In genomic region chr5:129905467-129906176, GRCh38 we compare ENCODE assay signal across 8 cellular contexts. TPM values are rescaled to one million over a fixed set of nuclear protein-coding genes. Genes with fewer than 3 reads are reported as not detected.
A peak's percentile ranks its signal among the peaks of the same experiment; 100 is the strongest.
DNase-seq lines count a peak whose midpoint lies in the region; ATAC-seq and TF ChIP-seq lines count a peak whose summit lies in the region.

No MANE protein-coding gene starts in this region.

- H3K27ac ChIP-seq in left ventricle myocardium inferior (replicated peaks) (no peak overlapping the region), rectal smooth muscle tissue (ENCODE audit: low read depth, low read length) (no peak overlapping the region)

- H3K4me3 ChIP-seq in left ventricle myocardium inferior (peak overlapping the region; percentile 82), rectal smooth muscle tissue (ENCODE audit: low read length) (peak overlapping the region; percentile 80)

- TF ChIP-seq CTCF in left ventricle myocardium inferior (IDR thresholded peaks at IDR 0.05; ENCODE audit: borderline replicate concordance), result no peak

- H3K9ac ChIP-seq in rectal smooth muscle tissue (ENCODE audit: low read length), result no peak overlapping the region

- DNase-seq in NCI-H82 (lab: John Stamatoyannopoulos, UW) (peak; percentile 26), NCI-H82 treated with DMSO at 0.1 percent for 48 hours (lab: John Stamatoyannopoulos, UW; ENCODE audit: unreplicated experiment) (no peak), left ventricle myocardium inferior (no peak), NAMALWA (ENCODE audit: low spot score) (no peak)
- peak; percentile 55 for DNase-seq in activated CD8-positive, alpha-beta memory T cell treated with anti-CD3 and anti-CD28 coated beads, Interleukin-2, amount 50 U/mL, for 48 hours

- intact Hi-C loops in left ventricle myocardium inferior (cut with micrococcal nuclease), result loop anchor here (10.0 kb wide), 1 partner anchor 239 kb away; no protein-coding TSS in a partner anchor

- no peaks in the 10 kb centered on the region for H3K36me3 ChIP-seq in left ventricle myocardium inferior
- H3K36me3 ChIP-seq in rectal smooth muscle tissue (ENCODE audit: control insufficient read depth, insufficient read depth, low read length), result no peaks in the 10 kb centered on the region

- H3K27me3 ChIP-seq in left ventricle myocardium inferior (ENCODE audit: low read depth), result peaks cover 43% of the 10 kb centered on the region
- H3K27me3 ChIP-seq in rectal smooth muscle tissue (ENCODE audit: control insufficient read depth, insufficient read depth, low read length), result peaks cover 10% of the 10 kb centered on the region

- H3K4me1 ChIP-seq in left ventricle myocardium inferior (peaks cover 28% of the 10 kb centered on the region), rectal smooth muscle tissue (ENCODE audit: control insufficient read depth, insufficient read depth, low read length) (peaks cover 7% of the 10 kb centered on the region)

- no peak for ATAC-seq in HG03175 (IDR thresholded peaks at IDR 0.05; ENCODE audit: unreplicated experiment)
- ATAC-seq in HG02884 (IDR thresholded peaks at IDR 0.05; ENCODE audit: unreplicated experiment), result no peak

- H3K9me3 ChIP-seq in left ventricle myocardium inferior (replicated peaks), result no peaks in the 10 kb centered on the region

RNA-seq across cellular contexts. Expression of gene CHSY3, which starts 1.4 kb away (rescaled TPM):
- 0.85 TPM for total RNA-seq in left ventricle myocardium inferior

Comparison
In these comparisons a context has a peak if more than half of its experiments do, and no peak if none do; other contexts are left out.
1. DNase-seq: peak in NCI-H82 (single experiment) and activated CD8-positive, alpha-beta memory T cell treated with anti-CD3 and anti-CD28 coated beads, Interleukin-2, amount 50 U/mL, for 48 hours (single experiment); none in NCI-H82 treated with DMSO at 0.1 percent for 48 hours (single experiment), left ventricle myocardium inferior (single experiment) and NAMALWA (single experiment).